Comparison of ENCODE assay signal across 15 cellular contexts in genomic region chr17:10048951-10049350, GRCh38.
DNase-seq lines count a peak whose midpoint lies in the region; TF ChIP-seq lines count a peak whose summit lies in the region.
"Had no signal": no experiment of that assay in that cellular context is flagged by ENCODE, and none has a peak within 500 bp of the region (broad histone marks: within the 10 kb centered on the region; RNA-seq: fewer than 3 reads in every experiment).

No MANE protein-coding gene starts in this region.

- H3K9me3 ChIP-seq in WERI-Rb-1 (ENCODE audit: severe bottlenecking), result no peaks in the 10 kb centered on the region

- TF ChIP-seq CTCF in CD14-positive monocyte (IDR thresholded peaks at IDR 0.05) (no peak), WERI-Rb-1 (IDR thresholded peaks at IDR 0.05; ENCODE audit: low read depth, low read length) (no peak)

- intact Hi-C loops in CD14-positive monocyte (cut with micrococcal nuclease), result no loop called here
- intact Hi-C loops in dendritic cell treated with granulocyte-macrophage colony-stimulating factor and Interleukin-4, amounts not matched to agents 40 ng/mL and 50 ng/mL, for 4 days (cut with micrococcal nuclease), result no loop called here

- peaks cover 7 to 9% of the 10 kb centered on the region in 2 donors for H3K36me3 Mint-ChIP-seq in CD14-positive monocyte
- peaks cover 13% of the 10 kb centered on the region for H3K36me3 Mint-ChIP-seq in dendritic cell treated with granulocyte-macrophage colony-stimulating factor and Interleukin-4, amounts not matched to agents 40 ng/mL and 50 ng/mL, for 4 days (ENCODE audit: low read depth)
- H3K36me3 Mint-ChIP-seq: stimulated activated effector memory CD8-positive, alpha-beta T cell treated with anti-CD3 and anti-CD28 coated beads, Interleukin-12 subunit alpha, Interleukin-12 subunit beta, amount 100 ng/mL, for 72 hours had no signal

- H3K27me3 Mint-ChIP-seq in CD14-positive monocyte (ENCODE audit: low read depth in 3 of 3), result peaks cover 0 to 2% (median 2%) of the 10 kb centered on the region in 3 donors
- H3K27me3 Mint-ChIP-seq in dendritic cell treated with granulocyte-macrophage colony-stimulating factor and Interleukin-4, amounts not matched to agents 40 ng/mL and 50 ng/mL, for 4 days, result no peaks in the 10 kb centered on the region

- no peaks in the 10 kb centered on the region for H3K36me3 ChIP-seq in rectal smooth muscle tissue (ENCODE audit: control insufficient read depth, insufficient read depth, low read length)
- H3K36me3 ChIP-seq in WERI-Rb-1, result no peaks in the 10 kb centered on the region
- H3K36me3 ChIP-seq: breast epithelium had no signal

- DNase-seq in CD14-positive monocyte (ENCODE audit: low spot score), result no peak
- peak in 34 of 51 donors; percentile 14 to 89 (median 54) for DNase-seq in hypothalamus (lab: John Stamatoyannopoulos, UW)
- DNase-seq in mucosa of gallbladder (ENCODE audit: low spot score), result no peak
- no peak for DNase-seq in amniotic stem cell (lab: John Stamatoyannopoulos, UW)
- DNase-seq in NCI-H1048 (lab: John Stamatoyannopoulos, UW), result no peak
- DNase-seq in WERI-Rb-1, result no peak
- DNase-seq: activated naive CD4-positive, alpha-beta T cell treated with anti-CD3 and anti-CD28 coated beads, Interleukin-2, amount 50 U/mL, for 16 hours; foreskin fibroblast; KBM-7; mesenchymal stem cell; SIG-M5 had no signal

- H3K27me3 ChIP-seq in rectal smooth muscle tissue (ENCODE audit: control insufficient read depth, insufficient read depth, low read length), result no peaks in the 10 kb centered on the region
- no peaks in the 10 kb centered on the region for H3K27me3 ChIP-seq in WERI-Rb-1 (ENCODE audit: insufficient read depth, low read depth, severe bottlenecking)
- H3K27me3 ChIP-seq: breast epithelium had no signal

- H3K27ac ChIP-seq in rectal smooth muscle tissue (ENCODE audit: low read depth, low read length) (peak overlapping the region; percentile 53), WERI-Rb-1 (no peak overlapping the region)

- H3K4me3 ChIP-seq in rectal smooth muscle tissue (ENCODE audit: low read length), result no peak overlapping the region
- H3K4me3 ChIP-seq in WERI-Rb-1 (ENCODE audit: low read depth, low read length), result no peak overlapping the region
- H3K4me3 ChIP-seq: breast epithelium had no signal

- peaks cover 62% of the 10 kb centered on the region for H3K4me1 Mint-ChIP-seq in CD14-positive monocyte
- H3K4me1 Mint-ChIP-seq in dendritic cell treated with granulocyte-macrophage colony-stimulating factor and Interleukin-4, amounts not matched to agents 40 ng/mL and 50 ng/mL, for 4 days (ENCODE audit: low read depth), result peaks cover 70% of the 10 kb centered on the region

- H3K9me3 Mint-ChIP-seq in CD14-positive monocyte, result no peaks in the 10 kb centered on the region
- H3K9me3 Mint-ChIP-seq in dendritic cell treated with granulocyte-macrophage colony-stimulating factor and Interleukin-4, amounts not matched to agents 40 ng/mL and 50 ng/mL, for 4 days, result no peaks in the 10 kb centered on the region
- H3K9me3 Mint-ChIP-seq: stimulated activated effector memory CD8-positive, alpha-beta T cell treated with anti-CD3 and anti-CD28 coated beads, Interleukin-12 subunit alpha, Interleukin-12 subunit beta, amount 100 ng/mL, for 72 hours had no signal

- H3K9ac ChIP-seq in rectal smooth muscle tissue (ENCODE audit: low read length), result no peak overlapping the region

- peaks cover 5% of the 10 kb centered on the region for H3K4me1 ChIP-seq in rectal smooth muscle tissue (ENCODE audit: control insufficient read depth, insufficient read depth, low read length)
- H3K4me1 ChIP-seq: breast epithelium had no signal

- H3K4me3 Mint-ChIP-seq in CD14-positive monocyte, result no peak overlapping the region
- no peak overlapping the region for H3K4me3 Mint-ChIP-seq in dendritic cell treated with granulocyte-macrophage colony-stimulating factor and Interleukin-4, amounts not matched to agents 40 ng/mL and 50 ng/mL, for 4 days
- H3K4me3 Mint-ChIP-seq: stimulated activated effector memory CD8-positive, alpha-beta T cell treated with anti-CD3 and anti-CD28 coated beads, Interleukin-12 subunit alpha, Interleukin-12 subunit beta, amount 100 ng/mL, for 72 hours had no signal

- peak overlapping the region; percentile 31 to 78 (median 70) for H3K27ac Mint-ChIP-seq in CD14-positive monocyte
- H3K27ac Mint-ChIP-seq in dendritic cell treated with granulocyte-macrophage colony-stimulating factor and Interleukin-4, amounts not matched to agents 40 ng/mL and 50 ng/mL, for 4 days, result peak overlapping the region; percentile 70
- H3K27ac Mint-ChIP-seq: stimulated activated effector memory CD8-positive, alpha-beta T cell treated with anti-CD3 and anti-CD28 coated beads, Interleukin-12 subunit alpha, Interleukin-12 subunit beta, amount 100 ng/mL, for 72 hours had no signal

Comparison
In these comparisons a context has a peak if more than half of its experiments do, and no peak if none do; other contexts are left out.
1. DNase-seq: peak in hypothalamus (34 of 51); none in CD14-positive monocyte (single experiment), mucosa of gallbladder (single experiment), amniotic stem cell (single experiment), NCI-H1048 (single experiment) and WERI-Rb-1 (single experiment).